In genomic region chr11:12119502-12119901, GRCh38 we compare ENCODE assay signal across 12 cellular contexts. TPM values are rescaled to one million over a fixed set of nuclear protein-coding genes. Genes with fewer than 3 reads are reported as not detected.
DNase-seq lines count a peak whose midpoint lies in the region; ATAC-seq, FAIRE-seq and TF ChIP-seq lines count a peak whose summit lies in the region.
"Had no signal": no experiment of that assay in that cellular context is flagged by ENCODE, and none has a peak within 500 bp of the region (broad histone marks: within the 10 kb centered on the region; RNA-seq: fewer than 3 reads in every experiment).

No MANE protein-coding gene starts in this region.

- DNase-seq in HCT116 (ENCODE audit: low read depth, low spot score) (no peak), NCI-H187 (lab: John Stamatoyannopoulos, UW) (peak; percentile 73 to 90), small intestine (peak; percentile 64), DMS114 treated with DMSO at 0.1 percent for 48 hours (lab: John Stamatoyannopoulos, UW; ENCODE audit: unreplicated experiment) (no peak), mesenteric fat pad (ENCODE audit: low spot score) (no peak)
- DNase-seq: activated CD4-positive, alpha-beta T cell treated with anti-CD3 and anti-CD28 coated beads for 48 hours; activated gamma-delta T cell; GOT3; occipital lobe had no signal

- TF ChIP-seq RAD21 in HCT116 (IDR thresholded peaks at IDR 0.05; ENCODE audit: low read depth) = no peak

- H3K4me3 ChIP-seq in HCT116 (replicated peaks in 1 of 2; ENCODE audit: low read depth in 1 of 2, low read length in 2 of 2) (no peak overlapping the region), small intestine (ENCODE audit: low read depth in 1 of 2, low read length in 2 of 2) (no peak overlapping the region)

- no peaks in the 10 kb centered on the region for H4K20me1 ChIP-seq in HCT116 (ENCODE audit: insufficient read depth)

- peaks cover 7% of the 10 kb centered on the region; the same call in 1 of the 2 replicates for H3K79me2 ChIP-seq in HCT116 (ENCODE audit: insufficient read depth, low read length)

- WGBS in small intestine, 3 donors = 65 to 88% (median 77%) methylated on average over 5 of the region's 5 CpGs

- H3K9me3 ChIP-seq in HCT116 (ENCODE audit: control insufficient read depth in 1 of 2, insufficient read depth in 1 of 2, low read depth in 1 of 2, low read length in 2 of 2) = no peaks in the 10 kb centered on the region
- no peaks in the 10 kb centered on the region for H3K9me3 ChIP-seq in small intestine (ENCODE audit: control insufficient read depth, low read depth)

- POLR2A ChIA-PET in HCT116 (lab: Charles Lee) = interaction anchor here (1.5 kb wide), 2 partner anchors 10 to 60 kb away, joined by 3 to 5 read pairs; partner anchors contain the start of gene MICAL2

- no peak for TF ChIP-seq CTCF in HCT116 (IDR thresholded peaks at IDR 0.05 in 2 of 3, conservative IDR thresholded peaks at IDR 0.05 in 1 of 3; ENCODE audit: borderline replicate concordance in 1 of 3, insufficient read depth in 1 of 3, low read depth in 2 of 3, low read length in 2 of 3)

- peak overlapping the region; percentile 24 for H3K4me2 ChIP-seq in HCT116 (ENCODE audit: low read length)

- no peak overlapping the region for H2AFZ ChIP-seq in HCT116 (ENCODE audit: low read depth, low read length, poor library complexity, severe bottlenecking)

- TF ChIP-seq POLR2A in HCT116 (IDR thresholded peaks at IDR 0.05; ENCODE audit: borderline replicate concordance, extremely low read depth, insufficient read depth, insufficient read length) = no peak

- no peaks in the 10 kb centered on the region for H3K27me3 ChIP-seq in HCT116 (ENCODE audit: insufficient read depth, low read length)
- no peaks in the 10 kb centered on the region for H3K27me3 ChIP-seq in small intestine (ENCODE audit: control insufficient read depth in 2 of 2, insufficient read depth in 2 of 2, low read length in 2 of 2)

- intact Hi-C loops in HCT116 (cut with micrococcal nuclease) = no loop called here

- peaks cover 14 to 34% of the 10 kb centered on the region in 2 experiments for H3K4me1 ChIP-seq in HCT116 (ENCODE audit: control insufficient read depth in 1 of 2, insufficient read depth in 2 of 2, low read length in 2 of 2)
- peaks cover 0 to 7% of the 10 kb centered on the region in 2 donors for H3K4me1 ChIP-seq in small intestine (ENCODE audit: control insufficient read depth in 2 of 2, insufficient read depth in 1 of 2, low read depth in 1 of 2, low read length in 1 of 2)

- RAD21 ChIA-PET in HCT116 (lab: Charles Lee; ENCODE audit: low non-redundant PET in 1 of 2, low total read pairs in 2 of 2, uncharacterized antibody in 2 of 2, unreplicated experiment in 2 of 2) = no interaction called here

- no peaks in the 10 kb centered on the region for H3K36me3 ChIP-seq in HCT116 (ENCODE audit: control insufficient read depth in 1 of 2, insufficient read depth in 2 of 2, low read length in 2 of 2)
- H3K36me3 ChIP-seq in small intestine (ENCODE audit: control insufficient read depth in 2 of 2, insufficient read depth in 2 of 2, low read length in 2 of 2) = no peaks in the 10 kb centered on the region

- BruUV-seq in HCT116 (replicated peaks; lab: Mats Ljungman, UMichigan) = no TSS peak

- H3K9me2 ChIP-seq in HCT116 (ENCODE audit: insufficient read depth) = no peaks in the 10 kb centered on the region

- no peak for FAIRE-seq in small intestine (lab: Jason Lieb, UNC)

- H3K9ac ChIP-seq in HCT116 (ENCODE audit: low read length) = no peak overlapping the region

- peak; percentile 56 for ATAC-seq in HCT116
- no peak for ATAC-seq in GM21515 (IDR thresholded peaks at IDR 0.05; ENCODE audit: unreplicated experiment)
- ATAC-seq: stimulated activated memory B cell treated with anti-CD40 and anti-IgM and Interleukin-4, amounts not matched to agents 10 μg/mL and 1 μg/mL and 100 μg/mL, for 72 hours had no signal

- CTCF ChIA-PET in HCT116 (lab: Charles Lee) = no interaction called here

- H3K27ac ChIP-seq in HCT116 (ENCODE audit: low read depth, low read length) (no peak overlapping the region), cingulate gyrus (ENCODE audit: low read depth, low read length) (peak overlapping the region; percentile 63), small intestine (ENCODE audit: low read depth in 1 of 2, low read length in 1 of 2) (peak overlapping the region; percentile 25 to 45)

TF ChIP-seq in HCT116, 20 proteins besides CTCF, POLR2A, EP300 and RAD21:
- TF ChIP-seq CBX3 (IDR thresholded peaks at IDR 0.05; ENCODE audit: low read depth) = no peak
- TF ChIP-seq MAX (IDR thresholded peaks at IDR 0.05) = 0 out of 2 replicates have a peak, but pooled peaks have one; percentile 8
- TF ChIP-seq SIN3A (IDR thresholded peaks at IDR 0.05; ENCODE audit: low read depth) = no peak

RNA-seq across cellular contexts. Expression of gene MICAL2, which starts 9.1 kb away (rescaled TPM):
- 37.4 TPM for total RNA-seq in HCT116 (2021; ENCODE audit: unreplicated experiment)
- 31.3 and 42.8 TPM in 2 replicates for polyA plus RNA-seq in HCT116 (2012)
- 10 to 100 TPM; 15.9 to 29.1 (median 22.2) TPM for polyA plus RNA-seq in small intestine
- total RNA-seq in mesenteric fat pad = 31.1 TPM

Comparison
In these comparisons a context has a peak if more than half of its experiments do, and no peak if none do; other contexts are left out.
1. DNase-seq: peak in NCI-H187 (2 of 2) and small intestine (single experiment); none in HCT116 (single experiment), DMS114 treated with DMSO at 0.1 percent for 48 hours (single experiment) and mesenteric fat pad (single experiment).